Comparison of ENCODE assay signal across 16 cellular contexts in genomic region chr6:112429226-112429625, GRCh38.
DNase-seq lines count a peak whose midpoint lies in the region; ATAC-seq and TF ChIP-seq lines count a peak whose summit lies in the region.
"Had no signal": no experiment of that assay in that cellular context is flagged by ENCODE, and none has a peak within 500 bp of the region (broad histone marks: within the 10 kb centered on the region; RNA-seq: fewer than 3 reads in every experiment).

No MANE protein-coding gene starts in this region.

- peak; percentile 18 for TF ChIP-seq CTCF in left ventricle myocardium inferior (IDR thresholded peaks at IDR 0.05; ENCODE audit: borderline replicate concordance)
- 0 out of 2 replicates have a peak, but pooled peaks have one; percentile 4 for TF ChIP-seq CTCF in WERI-Rb-1 (IDR thresholded peaks at IDR 0.05; ENCODE audit: low read depth, low read length)
- peak; percentile 23 for TF ChIP-seq CTCF in fibroblast of villous mesenchyme (IDR thresholded peaks at IDR 0.05; ENCODE audit: insufficient read depth, low read depth, low read length)
- no peak for TF ChIP-seq CTCF in upper lobe of right lung (IDR thresholded peaks at IDR 0.05)

- H3K27ac ChIP-seq in left ventricle myocardium inferior (replicated peaks) (no peak overlapping the region), WERI-Rb-1 (no peak overlapping the region), upper lobe of right lung (no peak overlapping the region)
- H3K27ac ChIP-seq: psoas muscle, suprapubic skin, VCaP had no signal

- H3K4me3 ChIP-seq in left ventricle myocardium inferior (no peak overlapping the region), WERI-Rb-1 (ENCODE audit: low read depth, low read length) (no peak overlapping the region), fibroblast of villous mesenchyme (ENCODE audit: low read depth, low read length) (no peak overlapping the region), upper lobe of right lung (no peak overlapping the region)
- H3K4me3 ChIP-seq: HAP-1, psoas muscle, suprapubic skin had no signal

- DNase-seq in left ventricle myocardium inferior (no peak), Right ventricle myocardium superior (no peak), WERI-Rb-1 (no peak), fibroblast of villous mesenchyme (ENCODE audit: low read depth) (peak; percentile 30), upper lobe of right lung (no peak), RPMI8226 (no peak), GM19238 (ENCODE audit: insufficient read length, low spot score) (no peak)
- DNase-seq: activated T-cell treated with anti-CD3 and anti-CD28 coated beads, Interleukin-2, amount 50 U/mL, for 72 hours; cerebellar nuclear complex; Karpas-422; NCI-H2171 treated with DMSO at 0.1 percent for 48 hours; psoas muscle had no signal

- no peaks in the 10 kb centered on the region for H3K4me1 ChIP-seq in left ventricle myocardium inferior
- H3K4me1 ChIP-seq in upper lobe of right lung = no peaks in the 10 kb centered on the region
- H3K4me1 ChIP-seq: psoas muscle, suprapubic skin had no signal

- H3K27me3 ChIP-seq in left ventricle myocardium inferior (ENCODE audit: low read depth) (no peaks in the 10 kb centered on the region), WERI-Rb-1 (ENCODE audit: insufficient read depth, low read depth, severe bottlenecking) (no peaks in the 10 kb centered on the region), upper lobe of right lung (no peaks in the 10 kb centered on the region)
- H3K27me3 ChIP-seq: suprapubic skin had no signal

- H3K36me3 ChIP-seq in left ventricle myocardium inferior (no peaks in the 10 kb centered on the region), WERI-Rb-1 (no peaks in the 10 kb centered on the region), upper lobe of right lung (no peaks in the 10 kb centered on the region)
- H3K36me3 ChIP-seq: HAP-1, suprapubic skin had no signal

- H3K9me3 ChIP-seq in left ventricle myocardium inferior (replicated peaks) (peaks cover 17% of the 10 kb centered on the region), WERI-Rb-1 (ENCODE audit: severe bottlenecking) (peaks cover 2% of the 10 kb centered on the region), upper lobe of right lung (no peaks in the 10 kb centered on the region)
- H3K9me3 ChIP-seq: HAP-1, psoas muscle, suprapubic skin had no signal

- intact Hi-C loops in left ventricle myocardium inferior (cut with micrococcal nuclease) = no loop called here
- intact Hi-C loops in Right ventricle myocardium superior (cut with DNase I) = no loop called here
- intact Hi-C loops in upper lobe of right lung (cut with DNase I) = no loop called here

- no peak for ATAC-seq in Right ventricle myocardium superior (ENCODE audit: poor library complexity)
- peak; percentile 21 for ATAC-seq in upper lobe of right lung
- ATAC-seq in HG02642 (IDR thresholded peaks at IDR 0.05; ENCODE audit: poor library complexity, unreplicated experiment) = no peak
- ATAC-seq: activated T-cell treated with anti-CD3 and anti-CD28 coated beads, Interleukin-2, amount 50 U/mL, for 72 hours; psoas muscle had no signal
